In the genomic region with DNA sequence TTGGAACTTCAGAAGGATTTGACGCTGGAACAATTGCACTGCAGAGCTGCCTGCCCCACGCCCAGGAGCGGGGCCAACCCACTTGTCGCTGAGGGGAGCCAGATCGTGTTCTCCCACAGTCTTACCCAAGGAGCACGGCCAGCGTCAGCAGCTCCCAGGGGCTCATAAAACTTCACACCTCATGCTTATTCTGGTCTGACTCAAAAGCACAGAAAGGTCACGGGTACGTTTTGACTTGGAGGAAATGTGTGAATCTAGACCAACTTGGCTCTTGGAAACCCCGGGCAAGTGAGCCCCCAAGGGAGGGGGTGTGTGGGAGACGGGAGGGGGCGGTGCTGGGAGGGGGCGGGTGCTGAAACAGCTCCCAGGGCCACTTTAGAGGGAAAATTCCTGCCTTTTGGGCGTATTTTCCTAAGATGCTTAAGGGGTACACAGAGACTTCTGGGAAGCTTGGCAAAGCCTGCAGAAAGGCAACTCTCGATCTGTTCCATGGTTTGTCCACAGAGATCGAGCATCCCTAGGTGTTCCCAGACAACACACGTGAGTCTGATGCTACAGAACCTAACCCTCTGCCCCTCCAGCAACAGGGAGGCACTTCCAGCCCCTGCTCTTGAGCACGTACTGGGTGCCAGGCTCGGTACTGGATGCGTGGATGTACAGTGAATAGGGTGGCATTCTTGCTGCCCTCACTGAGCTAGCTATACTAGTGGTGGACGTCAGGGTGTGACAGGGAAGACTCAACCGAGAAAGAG, we compare ENCODE assay signal across 9 cellular contexts.
DNase-seq lines count a peak whose midpoint lies in the region; ATAC-seq and TF ChIP-seq lines count a peak whose summit lies in the region.
"Had no signal": no experiment of that assay in that cellular context is flagged by ENCODE, and none has a peak within 500 bp of the region (broad histone marks: within the 10 kb centered on the region; RNA-seq: fewer than 3 reads in every experiment).

No MANE protein-coding gene starts in this region.

- 19 to 27% methylated on average over 22 of the region's 22 CpGs for WGBS in lower leg skin, 2 donors

- H3K27ac ChIP-seq in HEK293 (ENCODE audit: extremely low read depth, low read depth, low read length): no peak overlapping the region

- intact Hi-C loops in lower leg skin (cut with DNase I; ENCODE audit: low total_unique reads): no loop called here

- CTCF ChIA-PET in HEK293 (lab: Yijun Ruan, JAX): no interaction called here

- peak; percentile 85 for DNase-seq in amniotic epithelial cell (ENCODE audit: low read depth)
- DNase-seq in lower leg skin (ENCODE audit: low spot score in 2 of 2): peak; percentile 60 to 95
- peak; percentile 13 for DNase-seq in stimulated activated CD8-positive, alpha-beta memory T cell treated with anti-CD3 and anti-CD28 coated beads, Interleukin-12 subunit alpha, Interleukin-12 subunit beta, amount 100 ng/mL, for 4 hours (ENCODE audit: low read depth)
- DNase-seq in HuH-7.5 (ENCODE audit: low spot score): no peak
- DNase-seq in NCI-H524 (lab: John Stamatoyannopoulos, UW): no peak
- DNase-seq: amniotic stem cell had no signal

- no peaks in the 10 kb centered on the region for H3K36me3 ChIP-seq in HEK293 (ENCODE audit: control insufficient read depth in 2 of 2, insufficient read depth in 1 of 2, low read length in 2 of 2)

- POLR2A ChIA-PET in HEK293 (lab: Yijun Ruan, JAX): no interaction called here

- H3K4me1 ChIP-seq in HEK293 (ENCODE audit: control insufficient read depth, insufficient read depth, low read length): 0 out of 2 replicates have a peak, but pooled peaks cover 3% of the 10 kb centered on the region

- no peak overlapping the region for H3K4me3 ChIP-seq in HEK293 (ENCODE audit: low read depth, low read length)
- H3K4me3 ChIP-seq in lower leg skin (ENCODE audit: low read depth, poor library complexity, severe bottlenecking): no peak overlapping the region

- TF ChIP-seq CTCF in HEK293 (tag by site-specific recombination; IDR thresholded peaks at IDR 0.05) (no peak), lower leg skin (IDR thresholded peaks at IDR 0.05) (no peak)

- no peak for ATAC-seq in HG03045 (IDR thresholded peaks at IDR 0.05; ENCODE audit: unreplicated experiment)
- ATAC-seq in GM19455 (IDR thresholded peaks at IDR 0.05; ENCODE audit: unreplicated experiment): no peak

- no peak for TF ChIP-seq POLR2A in lower leg skin (IDR thresholded peaks at IDR 0.05)

- no peaks in the 10 kb centered on the region for H3K9me3 ChIP-seq in HEK293 (ENCODE audit: control insufficient read depth, insufficient read depth, low read depth, low read length)

TF ChIP-seq in HEK293, 187 proteins besides CTCF, POLR2A, EP300 and RAD21 (continues in another document):
- TF ChIP-seq ZFP3 (tag by site-specific recombination; IDR thresholded peaks at IDR 0.05; ENCODE audit: low read depth) (no peak), ZNF169 (tag by site-specific recombination; IDR thresholded peaks at IDR 0.05) (no peak), ZBTB1 (tag by site-specific recombination; IDR thresholded peaks at IDR 0.05) (no peak), KLF9 (tag by site-specific recombination; IDR thresholded peaks at IDR 0.05; ENCODE audit: low read depth) (no peak), ZNF624 (tag by site-specific recombination; IDR thresholded peaks at IDR 0.05) (no peak), ZNF423 (tag by site-specific recombination; IDR thresholded peaks at IDR 0.05) (no peak), SP2 (tag by site-specific recombination; IDR thresholded peaks at IDR 0.05) (no peak), ZNF629 (tag by site-specific recombination; IDR thresholded peaks at IDR 0.05) (no peak), ZNF266 (tag by site-specific recombination; IDR thresholded peaks at IDR 0.05; ENCODE audit: low read depth) (no peak), ZNF549 (tag by site-specific recombination; IDR thresholded peaks at IDR 0.05) (no peak), ZNF274 (IDR thresholded peaks at IDR 0.05; ENCODE audit: low read length) (no peak), ZNF274 (tag by site-specific recombination; IDR thresholded peaks at IDR 0.05; ENCODE audit: borderline replicate concordance) (no peak), SCRT1 (tag by site-specific recombination; IDR thresholded peaks at IDR 0.05; ENCODE audit: borderline replicate concordance) (peak; percentile 27; the same call in 1 of the 2 replicates), FEZF1 (tag by site-specific recombination; IDR thresholded peaks at IDR 0.05) (no peak), ZNF560 (tag by site-specific recombination; IDR thresholded peaks at IDR 0.05; ENCODE audit: borderline replicate concordance) (no peak), GFI1B (tag by site-specific recombination; IDR thresholded peaks at IDR 0.05) (no peak), ZNF623 (tag by site-specific recombination; IDR thresholded peaks at IDR 0.05) (no peak), SALL2 (tag by site-specific recombination; IDR thresholded peaks at IDR 0.05; ENCODE audit: borderline replicate concordance) (no peak), ZNF398 (tag by site-specific recombination; IDR thresholded peaks at IDR 0.05) (no peak), ZNF747 (tag by site-specific recombination; IDR thresholded peaks at IDR 0.05) (no peak), ZNF626 (tag by site-specific recombination; IDR thresholded peaks at IDR 0.05) (no peak), ZNF184 (tag by site-specific recombination; IDR thresholded peaks at IDR 0.05) (no peak), ZNF843 (tag by site-specific recombination; IDR thresholded peaks at IDR 0.05) (no peak), GLIS1 (tag by site-specific recombination; IDR thresholded peaks at IDR 0.05) (peak; percentile 66), KLF17 (tag by site-specific recombination; IDR thresholded peaks at IDR 0.05) (no peak), ZNF16 (tag by site-specific recombination; IDR thresholded peaks at IDR 0.05; ENCODE audit: low read depth) (no peak), ZBTB21 (tag by site-specific recombination; IDR thresholded peaks at IDR 0.05) (no peak), KLF10 (tag by site-specific recombination; IDR thresholded peaks at IDR 0.05) (no peak), GLI4 (tag by site-specific recombination; IDR thresholded peaks at IDR 0.05) (no peak), KLF16 (tag by site-specific recombination; IDR thresholded peaks at IDR 0.05) (no peak), ZNF654 (tag by site-specific recombination; IDR thresholded peaks at IDR 0.05; ENCODE audit: low read depth) (no peak)
- TF ChIP-seq, protein P1, sequence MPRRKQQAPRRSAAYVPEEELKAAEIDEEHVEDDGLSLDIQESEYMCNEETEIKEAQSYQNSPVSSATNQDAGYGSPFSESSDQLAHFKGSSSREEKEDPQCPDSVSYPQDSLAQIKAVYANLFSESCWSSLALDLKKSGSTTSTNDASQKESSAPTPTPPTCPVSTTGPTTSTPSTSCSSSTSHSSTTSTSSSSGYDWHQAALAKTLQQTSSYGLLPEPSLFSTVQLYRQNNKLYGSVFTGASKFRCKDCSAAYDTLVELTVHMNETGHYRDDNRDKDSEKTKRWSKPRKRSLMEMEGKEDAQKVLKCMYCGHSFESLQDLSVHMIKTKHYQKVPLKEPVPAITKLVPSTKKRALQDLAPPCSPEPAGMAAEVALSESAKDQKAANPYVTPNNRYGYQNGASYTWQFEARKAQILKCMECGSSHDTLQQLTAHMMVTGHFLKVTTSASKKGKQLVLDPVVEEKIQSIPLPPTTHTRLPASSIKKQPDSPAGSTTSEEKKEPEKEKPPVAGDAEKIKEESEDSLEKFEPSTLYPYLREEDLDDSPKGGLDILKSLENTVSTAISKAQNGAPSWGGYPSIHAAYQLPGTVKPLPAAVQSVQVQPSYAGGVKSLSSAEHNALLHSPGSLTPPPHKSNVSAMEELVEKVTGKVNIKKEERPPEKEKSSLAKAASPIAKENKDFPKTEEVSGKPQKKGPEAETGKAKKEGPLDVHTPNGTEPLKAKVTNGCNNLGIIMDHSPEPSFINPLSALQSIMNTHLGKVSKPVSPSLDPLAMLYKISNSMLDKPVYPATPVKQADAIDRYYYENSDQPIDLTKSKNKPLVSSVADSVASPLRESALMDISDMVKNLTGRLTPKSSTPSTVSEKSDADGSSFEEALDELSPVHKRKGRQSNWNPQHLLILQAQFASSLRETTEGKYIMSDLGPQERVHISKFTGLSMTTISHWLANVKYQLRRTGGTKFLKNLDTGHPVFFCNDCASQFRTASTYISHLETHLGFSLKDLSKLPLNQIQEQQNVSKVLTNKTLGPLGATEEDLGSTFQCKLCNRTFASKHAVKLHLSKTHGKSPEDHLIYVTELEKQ (tag by site-specific recombination; IDR thresholded peaks at IDR 0.05; ENCODE audit: borderline replicate concordance): no peak

Comparison
In these comparisons a context has a peak if more than half of its experiments do, and no peak if none do; other contexts are left out.
1. DNase-seq: peak in amniotic epithelial cell (single experiment), lower leg skin (2 of 2) and stimulated activated CD8-positive, alpha-beta memory T cell treated with anti-CD3 and anti-CD28 coated beads, Interleukin-12 subunit alpha, Interleukin-12 subunit beta, amount 100 ng/mL, for 4 hours (single experiment); none in HuH-7.5 (single experiment) and NCI-H524 (0 of 2).